26 cellular contexts compared by ENCODE assay signal in the genomic region with DNA sequence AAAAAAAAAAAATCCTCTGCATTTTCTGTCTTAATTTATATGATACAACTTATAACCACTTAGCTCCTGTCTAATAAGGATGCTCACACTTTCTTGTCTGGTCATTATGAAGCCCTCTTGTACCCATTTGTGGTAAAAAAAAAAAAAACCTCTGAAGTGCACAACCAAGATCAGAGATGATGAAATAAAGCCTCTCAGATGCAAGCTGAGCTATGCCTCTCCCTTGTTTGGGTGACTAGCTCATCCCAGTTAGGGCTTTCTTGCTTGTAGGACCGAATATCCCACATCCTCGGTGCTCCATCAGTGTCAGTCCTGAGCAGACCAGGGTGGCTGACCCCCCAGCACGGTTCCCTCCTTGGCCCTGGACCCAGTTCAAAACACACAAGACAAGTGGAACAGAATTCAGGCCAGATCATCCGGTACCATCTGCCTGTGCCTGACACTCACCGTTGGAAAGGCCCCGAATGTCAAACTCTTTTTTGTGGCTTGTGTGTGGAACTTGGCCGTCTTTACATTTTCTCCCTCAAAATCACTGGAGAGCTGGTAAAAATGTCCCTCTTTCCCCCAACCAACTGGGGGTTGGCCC. TPM values are rescaled to one million over a fixed set of nuclear protein-coding genes. Genes with fewer than 3 reads are reported as not detected.
DNase-seq lines count a peak whose midpoint lies in the region; ATAC-seq, FAIRE-seq and TF ChIP-seq lines count a peak whose summit lies in the region.
"Had no signal": no experiment of that assay in that cellular context is flagged by ENCODE, and none has a peak within 500 bp of the region (broad histone marks: within the 10 kb centered on the region; RNA-seq: fewer than 3 reads in every experiment).

No MANE protein-coding gene starts in this region.

- in situ Hi-C loops in K562 (cut with MboI): loop anchor here (5.0 kb wide), 1 partner anchor 51 kb away; no protein-coding TSS in a partner anchor

- peaks cover 13 to 43% (median 19%) of the 10 kb centered on the region in 4 donors for H3K4me1 Mint-ChIP-seq in CD4-positive, CD25-positive, alpha-beta regulatory T cell
- H3K4me1 Mint-ChIP-seq in CD8-positive, alpha-beta memory T cell: peaks cover 29 to 38% (median 32%) of the 10 kb centered on the region in 3 donors
- H3K4me1 Mint-ChIP-seq in stimulated activated effector memory CD8-positive, alpha-beta T cell treated with anti-CD3 and anti-CD28 coated beads, Interleukin-12 subunit alpha, Interleukin-12 subunit beta, amount 100 ng/mL, for 72 hours: peaks cover 36% of the 10 kb centered on the region

- H2AFZ ChIP-seq in K562 (ENCODE audit: low read depth, low read length) (no peak overlapping the region), osteoblast (ENCODE audit: low read length) (peak overlapping the region; percentile 76), MM.1S (ENCODE audit: low read length) (no peak overlapping the region)

- no peaks in the 10 kb centered on the region for H3K79me2 ChIP-seq in K562 (ENCODE audit: control insufficient read depth, insufficient read depth, low read length)
- no peaks in the 10 kb centered on the region for H3K79me2 ChIP-seq in osteoblast (ENCODE audit: insufficient read depth, low read length)
- no peaks in the 10 kb centered on the region for H3K79me2 ChIP-seq in MM.1S (ENCODE audit: low read length)

- WGBS in K562 (ENCODE audit: insufficient coverage, low coverage, missing lambda C conversion rate): 14% methylated on average over 7 of the region's 7 CpGs

- H3K9me2 ChIP-seq in MM.1S (replicated peaks; ENCODE audit: insufficient read depth, low read length): no peaks in the 10 kb centered on the region

- CTCF ChIA-PET in CD8-positive, alpha-beta memory T cell (lab: Charles Lee): interaction anchor here (1.1 to 2.3 kb wide), 4 partner anchors 19 to 186 kb away, joined by 3 to 7 read pairs (median 4); no protein-coding TSS in a partner anchor
- CTCF ChIA-PET in K562 (lab: Yijun Ruan, JAX; ENCODE audit: low intra/inter-chr PET ratio): interaction anchor here (0.7 kb wide), 1 partner anchor 39 kb away, joined by 3 read pairs; no protein-coding TSS in a partner anchor

- peak overlapping the region in 2 of 3 donors; percentile 44 to 61 for H3K27ac Mint-ChIP-seq in CD4-positive, CD25-positive, alpha-beta regulatory T cell
- peak overlapping the region in 5 of 8 donors; percentile 1 to 83 (median 41) for H3K27ac Mint-ChIP-seq in CD8-positive, alpha-beta memory T cell
- no peak overlapping the region for H3K27ac Mint-ChIP-seq in stimulated activated effector memory CD8-positive, alpha-beta T cell treated with anti-CD3 and anti-CD28 coated beads, Interleukin-12 subunit alpha, Interleukin-12 subunit beta, amount 100 ng/mL, for 72 hours
- H3K27ac Mint-ChIP-seq: activated T-helper 2 cell treated with anti-CD3 and anti-CD28 coated beads, Interferon-gamma antibody, Interleukin-2, Interleukin-4, amounts not matched to agents 10 μg/mL and 5 μg/mL and 100 μg/mL, durations not matched to agents 14 hours and 24 hours and 36 hours; immature natural killer cell; T-helper 2 cell treated with Interferon-gamma antibody and Interleukin-4, amounts not matched to agents 5 μg/mL and 100 μg/mL, for 36 hours had no signal

- no peak overlapping the region for H3K4me3 Mint-ChIP-seq in CD4-positive, CD25-positive, alpha-beta regulatory T cell
- H3K4me3 Mint-ChIP-seq in CD8-positive, alpha-beta memory T cell: no peak overlapping the region
- no peak overlapping the region for H3K4me3 Mint-ChIP-seq in stimulated activated effector memory CD8-positive, alpha-beta T cell treated with anti-CD3 and anti-CD28 coated beads, Interleukin-12 subunit alpha, Interleukin-12 subunit beta, amount 100 ng/mL, for 72 hours
- H3K4me3 Mint-ChIP-seq: immature natural killer cell; naive B cell; stimulated activated naive CD8-positive, alpha-beta T cell treated with anti-CD3 and anti-CD28 coated beads, Interleukin-15, amount 100 ng/mL, for 72 hours; T-helper 2 cell treated with Interferon-gamma antibody and Interleukin-4, amounts not matched to agents 5 μg/mL and 100 μg/mL, for 36 hours had no signal

- TF ChIP-seq RAD21 in K562 (CRISPR knock-in tag; conservative IDR thresholded peaks at IDR 0.05 in 1 of 2, IDR thresholded peaks at IDR 0.05 in 1 of 2): no peak

- no peak overlapping the region for H3K27ac ChIP-seq in CD4-positive, CD25-positive, alpha-beta regulatory T cell (ENCODE audit: insufficient read depth, low read length, poor library complexity, severe bottlenecking)
- H3K27ac ChIP-seq in CD8-positive, alpha-beta memory T cell (ENCODE audit: low read depth, low read length): no peak overlapping the region
- H3K27ac ChIP-seq in K562 (ENCODE audit: extremely low read depth, low read depth, low read length) (no peak overlapping the region), osteoblast (ENCODE audit: low read depth, low read length) (peak overlapping the region; percentile 25), MM.1S (ENCODE audit: low read length) (no peak overlapping the region)
- H3K27ac ChIP-seq: epithelial cell of prostate, foreskin keratinocyte, VCaP had no signal

- DNase-seq in CD4-positive, CD25-positive, alpha-beta regulatory T cell: no peak
- no peak for DNase-seq in CD8-positive, alpha-beta memory T cell
- no peak for DNase-seq in K562 (ENCODE audit: extremely low read depth in 1 of 4, low spot score in 3 of 4)
- peak; percentile 79 for DNase-seq in osteoblast (ENCODE audit: insufficient read length, low spot score, missing footprints)
- DNase-seq in stimulated activated effector memory CD8-positive, alpha-beta T cell treated with anti-CD3 and anti-CD28 coated beads, Interleukin-12 subunit alpha, Interleukin-12 subunit beta, amount 100 ng/mL, for 72 hours (ENCODE audit: low spot score in 2 of 2): no peak
- DNase-seq in MM.1S: no peak
- DNase-seq in posterior cingulate gyrus: no peak
- DNase-seq in NCI-H526 (lab: John Stamatoyannopoulos, UW): no peak
- DNase-seq: activated CD8-positive, alpha-beta memory T cell treated with anti-CD3 and anti-CD28 coated beads, Interleukin-2, amount 50 U/mL, for 4 hours; DMS53; effector CD4-positive, alpha-beta T cell; foreskin keratinocyte; hippocampal formation; immature natural killer cell; Kasumi-1; naive B cell; NCI-H1048; NCI-H187 treated with DMSO at 0.1 percent for 48 hours; NCI-H748 treated with DMSO at 0.1 percent for 48 hours; stimulated activated naive CD8-positive, alpha-beta T cell treated with anti-CD3 and anti-CD28 coated beads, Interleukin-15, amount 100 ng/mL, for 72 hours had no signal

- H3K4me1 ChIP-seq in CD4-positive, CD25-positive, alpha-beta regulatory T cell (ENCODE audit: control insufficient read depth, insufficient read depth, low read length, poor library complexity, severe bottlenecking): peaks cover 20% of the 10 kb centered on the region
- H3K4me1 ChIP-seq in CD8-positive, alpha-beta memory T cell (ENCODE audit: insufficient read depth, low read length): peaks cover 31% of the 10 kb centered on the region
- H3K4me1 ChIP-seq in K562 (replicated peaks in 1 of 2; ENCODE audit: control insufficient read depth in 2 of 2, insufficient read depth in 2 of 2, low read length in 2 of 2): peaks cover 0 to 4% of the 10 kb centered on the region in 2 experiments; a peak in 1 of 5 replicates
- peaks cover 20% of the 10 kb centered on the region for H3K4me1 ChIP-seq in osteoblast (ENCODE audit: insufficient read depth, low read length)
- peaks cover 3% of the 10 kb centered on the region for H3K4me1 ChIP-seq in MM.1S (ENCODE audit: low read length)
- H3K4me1 ChIP-seq: foreskin keratinocyte had no signal

- H3K9me3 Mint-ChIP-seq in CD4-positive, CD25-positive, alpha-beta regulatory T cell: no peaks in the 10 kb centered on the region
- H3K9me3 Mint-ChIP-seq in CD8-positive, alpha-beta memory T cell: no peaks in the 10 kb centered on the region
- no peaks in the 10 kb centered on the region for H3K9me3 Mint-ChIP-seq in stimulated activated effector memory CD8-positive, alpha-beta T cell treated with anti-CD3 and anti-CD28 coated beads, Interleukin-12 subunit alpha, Interleukin-12 subunit beta, amount 100 ng/mL, for 72 hours
- H3K9me3 Mint-ChIP-seq: activated T-helper 2 cell treated with anti-CD3 and anti-CD28 coated beads, Interferon-gamma antibody, Interleukin-2, Interleukin-4, amounts not matched to agents 10 μg/mL and 5 μg/mL and 100 μg/mL, durations not matched to agents 14 hours and 24 hours and 36 hours; immature natural killer cell; naive B cell; stimulated activated naive CD8-positive, alpha-beta T cell treated with anti-CD3 and anti-CD28 coated beads, Interleukin-15, amount 100 ng/mL, for 72 hours; T-helper 2 cell treated with Interferon-gamma antibody and Interleukin-4, amounts not matched to agents 5 μg/mL and 100 μg/mL, for 36 hours had no signal

- TF ChIP-seq POLR2A in K562 (conservative IDR thresholded peaks at IDR 0.05): no peak

- H3K4me3 ChIP-seq in CD4-positive, CD25-positive, alpha-beta regulatory T cell (ENCODE audit: low read depth, low read length): no peak overlapping the region
- no peak overlapping the region for H3K4me3 ChIP-seq in CD8-positive, alpha-beta memory T cell (ENCODE audit: low read length)
- no peak overlapping the region for H3K4me3 ChIP-seq in K562
- H3K4me3 ChIP-seq in osteoblast (ENCODE audit: insufficient read depth, low read length): no peak overlapping the region
- H3K4me3 ChIP-seq in MM.1S (ENCODE audit: low read length): no peak overlapping the region

- H3K36me3 Mint-ChIP-seq in CD4-positive, CD25-positive, alpha-beta regulatory T cell: no peaks in the 10 kb centered on the region
- H3K36me3 Mint-ChIP-seq in CD8-positive, alpha-beta memory T cell: peaks cover 0 to 4% (median 2%) of the 10 kb centered on the region in 3 donors
- H3K36me3 Mint-ChIP-seq in stimulated activated effector memory CD8-positive, alpha-beta T cell treated with anti-CD3 and anti-CD28 coated beads, Interleukin-12 subunit alpha, Interleukin-12 subunit beta, amount 100 ng/mL, for 72 hours: no peaks in the 10 kb centered on the region
- H3K36me3 Mint-ChIP-seq: immature natural killer cell, naive B cell had no signal

- POLR2A ChIA-PET in CD8-positive, alpha-beta memory T cell (lab: Charles Lee): interaction anchor here (0.7 kb wide), 1 partner anchor 362 kb away, joined by 5 read pairs; no protein-coding TSS in a partner anchor
- POLR2A ChIA-PET in K562 (lab: Yijun Ruan, JAX): interaction anchor here (1.3 to 1.9 kb wide), 2 partner anchors 9 to 11 kb away, joined by 4 to 6 read pairs; no protein-coding TSS in a partner anchor

- BruUV-seq in K562 (replicated peaks; lab: Mats Ljungman, UMichigan): no TSS peak

- FAIRE-seq in K562 (lab: Jason Lieb, UNC): no peak
- FAIRE-seq: H54 had no signal

- no peaks in the 10 kb centered on the region for H3K27me3 Mint-ChIP-seq in CD4-positive, CD25-positive, alpha-beta regulatory T cell
- H3K27me3 Mint-ChIP-seq in CD8-positive, alpha-beta memory T cell: peaks cover 0 to 3% of the 10 kb centered on the region in 2 donors
- H3K27me3 Mint-ChIP-seq: naive B cell; stimulated activated naive CD8-positive, alpha-beta T cell treated with anti-CD3 and anti-CD28 coated beads, Interleukin-15, amount 100 ng/mL, for 72 hours had no signal

- H3K9ac ChIP-seq in K562 (ENCODE audit: insufficient read depth in 1 of 2, low read depth in 2 of 2, low read length in 2 of 2) (no peak overlapping the region), MM.1S (ENCODE audit: low read length) (no peak overlapping the region)

- H3K4me2 ChIP-seq in K562 (ENCODE audit: insufficient read depth, low read length) (no peak overlapping the region), osteoblast (ENCODE audit: insufficient read depth, low read length) (no peak overlapping the region), MM.1S (ENCODE audit: low read depth, low read length) (no peak overlapping the region)

- H4K20me1 ChIP-seq in K562 (replicated peaks; ENCODE audit: control insufficient read depth, insufficient read depth, low read length) (no peaks in the 10 kb centered on the region), osteoblast (ENCODE audit: insufficient read depth, low read length) (no peaks in the 10 kb centered on the region), MM.1S (ENCODE audit: insufficient read depth, low read length) (no peaks in the 10 kb centered on the region)

- ATAC-seq in CD4-positive, CD25-positive, alpha-beta regulatory T cell (ENCODE audit: low read depth in 2 of 2): no peak
- ATAC-seq in K562: no peak
- no peak for ATAC-seq in stimulated activated effector memory CD8-positive, alpha-beta T cell treated with anti-CD3 and anti-CD28 coated beads, Interleukin-12 subunit alpha, Interleukin-12 subunit beta, amount 100 ng/mL, for 72 hours
- ATAC-seq: foreskin keratinocyte; SK-N-SH treated with all-trans-retinoic acid at 6 μM for 48 hours; stimulated activated naive CD8-positive, alpha-beta T cell treated with anti-CD3 and anti-CD28 coated beads, Interleukin-15, amount 100 ng/mL, for 72 hours had no signal

- H3K27me3 ChIP-seq in CD4-positive, CD25-positive, alpha-beta regulatory T cell (ENCODE audit: control insufficient read depth, insufficient read depth, low read length): no peaks in the 10 kb centered on the region
- no peaks in the 10 kb centered on the region for H3K27me3 ChIP-seq in CD8-positive, alpha-beta memory T cell (ENCODE audit: insufficient read depth, low read length, poor library complexity, severe bottlenecking)
- peaks cover 35 to 67% of the 10 kb centered on the region in 2 experiments for H3K27me3 ChIP-seq in K562 (ENCODE audit: control insufficient read depth in 2 of 2, insufficient read depth in 2 of 2, low read length in 2 of 2)
- H3K27me3 ChIP-seq in osteoblast (ENCODE audit: insufficient read depth, low read length): no peaks in the 10 kb centered on the region
- H3K27me3 ChIP-seq in MM.1S (replicated peaks; ENCODE audit: insufficient read depth, low read length): no peaks in the 10 kb centered on the region

- TF ChIP-seq EP300 in K562 (IDR thresholded peaks at IDR 0.05; ENCODE audit: low read length): no peak

- no peak for TF ChIP-seq CTCF in K562 (IDR thresholded peaks at IDR 0.05 in 2 of 3, conservative IDR thresholded peaks at IDR 0.05 in 1 of 3; ENCODE audit: insufficient read depth in 2 of 3, low read depth in 1 of 3, low read length in 3 of 3)
- no peak for TF ChIP-seq CTCF in osteoblast (IDR thresholded peaks at IDR 0.05; ENCODE audit: extremely low read depth, low read depth, low read length)
- no peak for TF ChIP-seq CTCF in MM.1S (IDR thresholded peaks at IDR 0.05; ENCODE audit: low read length)

- intact Hi-C loops in K562 (cut with micrococcal nuclease) (loop anchor here (10.0 kb wide), 1 partner anchor 49 kb away; no protein-coding TSS in a partner anchor), posterior cingulate gyrus (cut with DNase I) (loop anchor here (10.0 kb wide), 1 partner anchor 249 kb away; the partner anchor contains the start of gene LDLRAP1)

- H3K9me3 ChIP-seq in CD4-positive, CD25-positive, alpha-beta regulatory T cell (ENCODE audit: control insufficient read depth in 2 of 2, low read length in 2 of 2): no peaks in the 10 kb centered on the region
- no peaks in the 10 kb centered on the region for H3K9me3 ChIP-seq in CD8-positive, alpha-beta memory T cell (ENCODE audit: low read length)
- no peaks in the 10 kb centered on the region for H3K9me3 ChIP-seq in K562 (replicated peaks; ENCODE audit: control insufficient read depth, insufficient read depth, low read depth, low read length)
- no peaks in the 10 kb centered on the region for H3K9me3 ChIP-seq in osteoblast (ENCODE audit: low read depth, low read length)
- H3K9me3 ChIP-seq in MM.1S (replicated peaks; ENCODE audit: insufficient read depth, low read length): no peaks in the 10 kb centered on the region

- H3K9me1 ChIP-seq in K562 (ENCODE audit: control insufficient read depth, insufficient read depth, low read length): no peaks in the 10 kb centered on the region

- H3K36me3 ChIP-seq in CD4-positive, CD25-positive, alpha-beta regulatory T cell (ENCODE audit: control insufficient read depth, insufficient read depth, low read length): no peaks in the 10 kb centered on the region
- no peaks in the 10 kb centered on the region for H3K36me3 ChIP-seq in CD8-positive, alpha-beta memory T cell (ENCODE audit: insufficient read depth, low read length)
- H3K36me3 ChIP-seq in K562 (ENCODE audit: control insufficient read depth, insufficient read depth, low read length) (no peaks in the 10 kb centered on the region), osteoblast (ENCODE audit: insufficient read depth, low read length) (no peaks in the 10 kb centered on the region), MM.1S (replicated peaks; ENCODE audit: insufficient read depth, low read length) (no peaks in the 10 kb centered on the region)

- H3F3A ChIP-seq in MM.1S (ENCODE audit: insufficient read depth, low read length): no peaks in the 10 kb centered on the region

RNA-seq across cellular contexts. Expression of gene SELENON, which starts 6.3 kb away (rescaled TPM):
- 19.2 TPM for total RNA-seq in CD4-positive, CD25-positive, alpha-beta regulatory T cell
- polyA plus RNA-seq in CD4-positive, CD25-positive, alpha-beta regulatory T cell: 1 to 10 TPM; 1.2 to 2.7 (median 2.0) TPM
- 10 to 100 TPM; 10.6 to 11.7 TPM for total RNA-seq in CD8-positive, alpha-beta memory T cell
- polyA plus RNA-seq in CD8-positive, alpha-beta memory T cell: 4.6 TPM
- 10.6 and 27.1 TPM in 2 replicates for total RNA-seq in K562 (2011; cell fraction: chromatin; rRNA removed; ENCODE audit: low replicate concordance)
- total RNA-seq in K562 (2011; cell fraction: nucleolus; rRNA removed): 20.8 and 22.0 TPM in 2 replicates
- total RNA-seq in K562 (2011; cell fraction: nucleoplasm; rRNA removed): 23.3 and 31.8 TPM in 2 replicates
- 6.1 and 10.0 TPM in 2 replicates for total RNA-seq in K562 (2014; rRNA removed)
- 5.1 and 6.8 TPM in 2 replicates for total RNA-seq in K562 (2014; rRNA removed; fragmentation: Illumina TruSeq; extraction: Trizol)
- total RNA-seq in K562 (2015; rRNA removed; fragmentation: Illumina TruSeq; extraction: Trizol): 7.0 and 7.4 TPM in 2 replicates
- total RNA-seq in K562 (2021): 21.2 and 24.4 TPM in 2 replicates
- polyA plus RNA-seq in K562 (2011; rRNA removed): 7.1 and 7.2 TPM in 2 replicates
- polyA plus RNA-seq in K562 (2011; cell fraction: cytosol; rRNA removed): 12.7 and 12.8 TPM in 2 replicates
- 13.8 and 19.5 TPM in 2 replicates for polyA plus RNA-seq in K562 (2011; cell fraction: nucleus; rRNA removed)
- 17.5 and 37.6 TPM in 2 replicates for polyA plus RNA-seq in K562 (2012)
- 26.7 and 28.9 TPM in 2 replicates for polyA plus RNA-seq in K562 (2014; fragmentation: Illumina TruSeq; extraction: Trizol)
- 1 to 10 TPM in 1 of 2 experiments, under 1 TPM in 1; 0.43 to 1.5 TPM for polyA plus RNA-seq in K562 (2014; fragmentation: Nextera tagmentation; extraction: Ambion mirVana)
- polyA plus RNA-seq in K562 (2014; rRNA removed): 12.5 and 12.6 TPM in 2 replicates
- polyA minus RNA-seq in K562 (2011; rRNA and poly(A)+ RNA removed): 3.7 and 4.2 TPM in 2 replicates
- 12.5 and 15.8 TPM in 2 replicates for polyA minus RNA-seq in K562 (2011; cell fraction: cytosol; rRNA and poly(A)+ RNA removed)
- polyA minus RNA-seq in K562 (2011; cell fraction: nucleus; rRNA and poly(A)+ RNA removed): 2.4 and 3.6 TPM in 2 replicates
- 33.7 and 45.1 TPM in 2 replicates for total RNA-seq in osteoblast

RNA-seq across cellular contexts. Expression of gene MTFR1L, which starts 26.1 kb away (rescaled TPM):
- 32.9 TPM for total RNA-seq in CD4-positive, CD25-positive, alpha-beta regulatory T cell
- polyA plus RNA-seq in CD4-positive, CD25-positive, alpha-beta regulatory T cell: 10 to 100 TPM; 29.7 to 56.1 (median 32.4) TPM
- 10 to 100 TPM; 30.2 to 33.5 TPM for total RNA-seq in CD8-positive, alpha-beta memory T cell
- 29.7 TPM for polyA plus RNA-seq in CD8-positive, alpha-beta memory T cell
- 93.2 and 162 TPM in 2 replicates for total RNA-seq in K562 (2011; cell fraction: chromatin; rRNA removed; ENCODE audit: low replicate concordance)
- 112 and 114 TPM in 2 replicates for total RNA-seq in K562 (2011; cell fraction: nucleolus; rRNA removed)
- 110 and 117 TPM in 2 replicates for total RNA-seq in K562 (2011; cell fraction: nucleoplasm; rRNA removed)
- total RNA-seq in K562 (2014; rRNA removed): 43.5 and 54.9 TPM in 2 replicates
- total RNA-seq in K562 (2014; rRNA removed; fragmentation: Illumina TruSeq; extraction: Trizol): 39.2 and 41.4 TPM in 2 replicates
- 45.2 and 45.8 TPM in 2 replicates for total RNA-seq in K562 (2015; rRNA removed; fragmentation: Illumina TruSeq; extraction: Trizol)
- total RNA-seq in K562 (2021): 54.3 and 58.5 TPM in 2 replicates
- 53.7 and 79.7 TPM in 2 replicates for polyA plus RNA-seq in K562 (2011; rRNA removed)
- polyA plus RNA-seq in K562 (2011; cell fraction: cytosol; rRNA removed): 75.5 and 87.3 TPM in 2 replicates
- polyA plus RNA-seq in K562 (2011; cell fraction: nucleus; rRNA removed): 196 and 214 TPM in 2 replicates
- polyA plus RNA-seq in K562 (2012): 57.4 and 71.0 TPM in 2 replicates
- polyA plus RNA-seq in K562 (2014; fragmentation: Illumina TruSeq; extraction: Trizol): 71.0 and 84.8 TPM in 2 replicates
- polyA plus RNA-seq in K562 (2014; fragmentation: Nextera tagmentation; extraction: Ambion mirVana): 10 to 100 TPM; 81.2 to 98.5 TPM
- polyA plus RNA-seq in K562 (2014; rRNA removed): 45.1 and 60.0 TPM in 2 replicates
- polyA minus RNA-seq in K562 (2011; rRNA and poly(A)+ RNA removed): 35.2 and 44.3 TPM in 2 replicates
- polyA minus RNA-seq in K562 (2011; cell fraction: cytosol; rRNA and poly(A)+ RNA removed): 23.6 and 25.6 TPM in 2 replicates
- 31.9 and 51.9 TPM in 2 replicates for polyA minus RNA-seq in K562 (2011; cell fraction: nucleus; rRNA and poly(A)+ RNA removed)
- 46.6 and 47.4 TPM in 2 replicates for total RNA-seq in osteoblast
